In the genomic region with DNA sequence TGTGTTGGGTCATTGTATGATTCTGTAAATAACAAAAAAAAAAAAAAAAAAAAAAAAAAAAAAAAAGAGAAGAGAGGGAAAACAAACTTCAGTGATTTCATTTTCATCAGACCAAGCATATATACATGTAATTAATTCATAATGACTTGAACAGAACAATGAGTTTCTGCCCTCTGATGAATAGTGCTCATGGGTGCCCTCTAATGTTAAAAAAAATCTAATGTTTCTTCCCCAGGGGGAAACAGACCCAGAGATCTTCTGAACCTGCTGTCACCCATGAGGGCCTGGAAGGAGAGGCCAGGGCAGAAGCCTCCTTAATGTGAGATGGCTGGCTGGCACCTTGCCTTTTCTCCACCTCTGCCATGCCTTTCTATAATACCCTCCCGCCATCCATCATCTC, we compare ENCODE assay signal across 1 cellular context.
TF ChIP-seq lines count a peak whose summit lies in the region.

No MANE protein-coding gene starts in this region.

TF ChIP-seq in K562, 482 proteins besides CTCF, POLR2A, EP300 and RAD21 (continued from another document):
- TF ChIP-seq, protein P1, sequence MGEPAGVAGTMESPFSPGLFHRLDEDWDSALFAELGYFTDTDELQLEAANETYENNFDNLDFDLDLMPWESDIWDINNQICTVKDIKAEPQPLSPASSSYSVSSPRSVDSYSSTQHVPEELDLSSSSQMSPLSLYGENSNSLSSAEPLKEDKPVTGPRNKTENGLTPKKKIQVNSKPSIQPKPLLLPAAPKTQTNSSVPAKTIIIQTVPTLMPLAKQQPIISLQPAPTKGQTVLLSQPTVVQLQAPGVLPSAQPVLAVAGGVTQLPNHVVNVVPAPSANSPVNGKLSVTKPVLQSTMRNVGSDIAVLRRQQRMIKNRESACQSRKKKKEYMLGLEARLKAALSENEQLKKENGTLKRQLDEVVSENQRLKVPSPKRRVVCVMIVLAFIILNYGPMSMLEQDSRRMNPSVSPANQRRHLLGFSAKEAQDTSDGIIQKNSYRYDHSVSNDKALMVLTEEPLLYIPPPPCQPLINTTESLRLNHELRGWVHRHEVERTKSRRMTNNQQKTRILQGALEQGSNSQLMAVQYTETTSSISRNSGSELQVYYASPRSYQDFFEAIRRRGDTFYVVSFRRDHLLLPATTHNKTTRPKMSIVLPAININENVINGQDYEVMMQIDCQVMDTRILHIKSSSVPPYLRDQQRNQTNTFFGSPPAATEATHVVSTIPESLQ (CRISPR knock-in tag; IDR thresholded peaks at IDR 0.05), result no peak
- no peak for TF ChIP-seq FOXK1 (CRISPR knock-in tag; IDR thresholded peaks at IDR 0.05; ENCODE audit: borderline replicate concordance)
TF ChIP-seq in K562: peak in this region for 0.
